11 cellular contexts compared by ENCODE assay signal in the genomic region with DNA sequence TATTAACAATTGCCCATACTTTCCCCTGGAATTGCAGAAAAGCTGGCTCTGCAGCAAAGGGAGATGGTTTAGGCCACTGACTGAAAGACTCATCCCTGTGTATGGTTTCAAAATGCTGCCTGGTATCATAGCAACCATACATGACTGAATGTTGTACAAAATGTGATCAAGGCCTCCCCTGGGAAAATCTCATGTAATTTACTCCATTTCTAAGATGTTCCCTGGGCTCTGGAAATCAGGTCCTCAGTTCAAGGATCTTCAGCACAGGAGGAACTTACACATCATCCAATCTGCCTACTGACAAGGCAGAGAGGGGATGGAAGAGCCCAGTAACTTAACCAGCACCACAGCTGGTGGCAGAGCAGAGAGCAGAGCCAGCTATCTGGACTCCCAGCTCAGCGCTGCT.
DNase-seq lines count a peak whose midpoint lies in the region; ATAC-seq and TF ChIP-seq lines count a peak whose summit lies in the region.
"Had no signal": no experiment of that assay in that cellular context is flagged by ENCODE, and none has a peak within 500 bp of the region (broad histone marks: within the 10 kb centered on the region; RNA-seq: fewer than 3 reads in every experiment).

No MANE protein-coding gene starts in this region.

- H3K27ac Mint-ChIP-seq in natural killer cell, result peak overlapping the region; percentile 39 to 60
- peak overlapping the region in 1 of 2 donors; percentile 83 for H3K27ac Mint-ChIP-seq in natural killer cell treated with Interleukin-12 subunit alpha and Interleukin-12 subunit beta and Interleukin-15 and Interleukin-18, amount 100 ng/mL, for 72 hours
- H3K27ac Mint-ChIP-seq in memory B cell, result peak overlapping the region; percentile 42
- H3K27ac Mint-ChIP-seq: T-helper 2 cell treated with Interferon-gamma antibody and Interleukin-4, amounts not matched to agents 5 μg/mL and 100 μg/mL, for 36 hours had no signal

- no peaks in the 10 kb centered on the region for H3K36me3 ChIP-seq in adrenal gland (replicated peaks in 1 of 2)
- H3K36me3 ChIP-seq: cardiac muscle cell had no signal

- peak overlapping the region in 3 of 5 donors; percentile 1 to 35 (median 2) for H3K27ac ChIP-seq in adrenal gland
- H3K27ac ChIP-seq: cardiac muscle cell had no signal

- no peaks in the 10 kb centered on the region for H3K9me3 ChIP-seq in adrenal gland (replicated peaks in 1 of 3)

- peaks cover 7 to 42% of the 10 kb centered on the region in 2 donors for H3K4me1 ChIP-seq in adrenal gland (replicated peaks in 1 of 2)

- H3K27me3 Mint-ChIP-seq in natural killer cell (ENCODE audit: low read depth in 2 of 2), result no peaks in the 10 kb centered on the region
- no peaks in the 10 kb centered on the region for H3K27me3 Mint-ChIP-seq in natural killer cell treated with Interleukin-12 subunit alpha and Interleukin-12 subunit beta and Interleukin-15 and Interleukin-18, amount 100 ng/mL, for 72 hours
- no peaks in the 10 kb centered on the region for H3K27me3 Mint-ChIP-seq in memory B cell

- no peak for TF ChIP-seq POLR2A in adrenal gland (IDR thresholded peaks at IDR 0.05)

- no peak overlapping the region for H3K4me3 ChIP-seq in adrenal gland
- H3K4me3 ChIP-seq: cardiac muscle cell had no signal

- H3K4me3 Mint-ChIP-seq in natural killer cell, result no peak overlapping the region
- no peak overlapping the region for H3K4me3 Mint-ChIP-seq in natural killer cell treated with Interleukin-12 subunit alpha and Interleukin-12 subunit beta and Interleukin-15 and Interleukin-18, amount 100 ng/mL, for 72 hours
- H3K4me3 Mint-ChIP-seq in memory B cell, result no peak overlapping the region
- H3K4me3 Mint-ChIP-seq: T-helper 2 cell treated with Interferon-gamma antibody and Interleukin-4, amounts not matched to agents 5 μg/mL and 100 μg/mL, for 36 hours had no signal

- H3K36me3 Mint-ChIP-seq in natural killer cell (no peaks in the 10 kb centered on the region), memory B cell (peaks cover 9% of the 10 kb centered on the region)
- H3K36me3 Mint-ChIP-seq in natural killer cell treated with Interleukin-12 subunit alpha and Interleukin-12 subunit beta and Interleukin-15 and Interleukin-18, amount 100 ng/mL, for 72 hours, result no peaks in the 10 kb centered on the region

- no peaks in the 10 kb centered on the region for H3K27me3 ChIP-seq in adrenal gland
- H3K27me3 ChIP-seq: cardiac muscle cell had no signal

- peaks cover 65 to 75% of the 10 kb centered on the region in 2 donors for H3K4me1 Mint-ChIP-seq in natural killer cell
- peaks cover 52 to 55% of the 10 kb centered on the region in 2 donors for H3K4me1 Mint-ChIP-seq in natural killer cell treated with Interleukin-12 subunit alpha and Interleukin-12 subunit beta and Interleukin-15 and Interleukin-18, amount 100 ng/mL, for 72 hours (ENCODE audit: low read depth in 2 of 2)
- peaks cover 17% of the 10 kb centered on the region for H3K4me1 Mint-ChIP-seq in memory B cell

- no peak for TF ChIP-seq CTCF in natural killer cell (IDR thresholded peaks at IDR 0.05)
- TF ChIP-seq CTCF in adrenal gland (IDR thresholded peaks at IDR 0.05), result no peak

- WGBS in adrenal gland, 4 donors, result 84 to 100% (median 88%) methylated on average over 1 of the region's 1 CpG

- intact Hi-C loops in natural killer cell (cut with micrococcal nuclease) (no loop called here), adrenal gland (cut with DNase I) (no loop called here)

- no peak for ATAC-seq in natural killer cell
- no peak for ATAC-seq in natural killer cell treated with Interleukin-12 subunit alpha and Interleukin-12 subunit beta and Interleukin-15 and Interleukin-18, amount 100 ng/mL, for 72 hours
- no peak for ATAC-seq in memory B cell (ENCODE audit: low read depth)
- no peak for ATAC-seq in GM21526 (IDR thresholded peaks at IDR 0.05; ENCODE audit: low FRiP score, unreplicated experiment)

- DNase-seq in natural killer cell (no peak), adrenal gland (no peak), memory B cell (ENCODE audit: low spot score in 2 of 2) (no peak), cerebellar nuclear complex (lab: John Stamatoyannopoulos, UW) (no peak)
- no peak for DNase-seq in natural killer cell treated with Interleukin-12 subunit alpha and Interleukin-12 subunit beta and Interleukin-15 and Interleukin-18, amount 100 ng/mL, for 72 hours (ENCODE audit: low spot score)
- DNase-seq in activated CD8-positive, alpha-beta memory T cell treated with anti-CD3 and anti-CD28 coated beads, Interleukin-2, amount 50 U/mL, for 4 hours, result no peak
- no peak for DNase-seq in effector CD8-positive, alpha-beta T cell (lab: John Stamatoyannopoulos, UW)
- DNase-seq: NCI-H774 had no signal

- no peaks in the 10 kb centered on the region for H3K9me3 Mint-ChIP-seq in natural killer cell
- no peaks in the 10 kb centered on the region for H3K9me3 Mint-ChIP-seq in natural killer cell treated with Interleukin-12 subunit alpha and Interleukin-12 subunit beta and Interleukin-15 and Interleukin-18, amount 100 ng/mL, for 72 hours
- no peaks in the 10 kb centered on the region for H3K9me3 Mint-ChIP-seq in memory B cell
- H3K9me3 Mint-ChIP-seq: T-helper 2 cell treated with Interferon-gamma antibody and Interleukin-4, amounts not matched to agents 5 μg/mL and 100 μg/mL, for 36 hours had no signal
